Comparison of ENCODE assay signal across 38 cellular contexts in genomic region chr10:49364747-49365146, GRCh38. TPM values are rescaled to one million over a fixed set of nuclear protein-coding genes. Genes with fewer than 3 reads are reported as not detected.
"Had no signal": no experiment of that assay in that cellular context is flagged by ENCODE, and none has a peak within 500 bp of the region (broad histone marks: within the 10 kb centered on the region; RNA-seq: fewer than 3 reads in every experiment).

No MANE protein-coding gene starts in this region.

- DNase-seq: cerebellar nuclear complex; dermis blood vessel endothelial cell; effector memory CD4-positive, alpha-beta T cell; foreskin keratinocyte; heart right ventricle; hippocampal formation; kidney glomerular epithelial cell; left colon; left ventricle myocardium inferior; lower lobe of right lung; naive B cell; stimulated activated CD4-positive, alpha-beta T cell treated with anti-CD3 and anti-CD28 coated beads, Interleukin-12 subunit alpha, Interleukin-12 subunit beta, amount 100 ng/mL, for 4 hours; stimulated activated CD4-positive, alpha-beta T cell treated with anti-CD3 and anti-CD28 coated beads, Interleukin-1b, Interleukin-23, amount 100 ng/mL, for 48 hours; stimulated activated CD4-positive, alpha-beta T cell treated with anti-CD3 and anti-CD28 coated beads, Interleukin-4, amount 100 ng/mL, for 1 hour; stimulated activated CD8-positive, alpha-beta memory T cell treated with anti-CD3 and anti-CD28 coated beads, Interleukin-4, amount 100 ng/mL, for 48 hours; stimulated activated naive CD4-positive, alpha-beta T cell; stimulated activated naive CD8-positive, alpha-beta T cell treated with anti-CD3 and anti-CD28 coated beads, Interleukin-15, amount 100 ng/mL, for 72 hours; thyroid gland had no signal

- H3K4me3 ChIP-seq: esophagus muscularis mucosa, gastroesophageal sphincter, heart right ventricle, left ventricle myocardium inferior, lower lobe of right lung, right atrium auricular region, smooth muscle cell, thyroid gland had no signal

- H3K27me3 ChIP-seq: foreskin keratinocyte, neutrophil, right atrium auricular region, thyroid gland, upper lobe of left lung had no signal

- H3K4me3 Mint-ChIP-seq: naive B cell; natural killer cell treated with Interleukin-12 subunit alpha and Interleukin-12 subunit beta and Interleukin-15 and Interleukin-18, amount 100 ng/mL, for 72 hours; neural crest cell; stimulated activated naive CD8-positive, alpha-beta T cell treated with anti-CD3 and anti-CD28 coated beads, Interleukin-15, amount 100 ng/mL, for 72 hours had no signal

- H3K4me2 ChIP-seq: smooth muscle cell had no signal

- H3K27me3 Mint-ChIP-seq: natural killer cell treated with Interleukin-12 subunit alpha and Interleukin-12 subunit beta and Interleukin-15 and Interleukin-18, amount 100 ng/mL, for 72 hours had no signal

- H3K9me3 ChIP-seq: esophagus muscularis mucosa, gastroesophageal sphincter, heart right ventricle, left ventricle myocardium inferior, lower lobe of right lung, neutrophil, right atrium auricular region, thyroid gland, upper lobe of left lung had no signal

- H2AFZ ChIP-seq: parathyroid adenoma had no signal

- H3K27ac Mint-ChIP-seq: naive B cell; natural killer cell treated with Interleukin-12 subunit alpha and Interleukin-12 subunit beta and Interleukin-15 and Interleukin-18, amount 100 ng/mL, for 72 hours; progenitor cell of endocrine pancreas; stimulated activated naive CD8-positive, alpha-beta T cell treated with anti-CD3 and anti-CD28 coated beads, Interleukin-15, amount 100 ng/mL, for 72 hours had no signal

- FAIRE-seq: colon, endothelial cell of umbilical vein, islet of Langerhans, urothelium cell line had no signal

- H3K27ac ChIP-seq: esophagus muscularis mucosa, foreskin keratinocyte, gastroesophageal sphincter, heart right ventricle, left ventricle myocardium inferior, lower lobe of right lung, neutrophil, parathyroid adenoma, right atrium auricular region, thyroid gland had no signal

- H3K36me3 Mint-ChIP-seq: naive B cell; natural killer cell treated with Interleukin-12 subunit alpha and Interleukin-12 subunit beta and Interleukin-15 and Interleukin-18, amount 100 ng/mL, for 72 hours had no signal

- H3K4me1 Mint-ChIP-seq: stimulated activated naive CD8-positive, alpha-beta T cell treated with anti-CD3 and anti-CD28 coated beads, Interleukin-15, amount 100 ng/mL, for 72 hours had no signal

- H3K9ac ChIP-seq: parathyroid adenoma had no signal

- H3K36me3 ChIP-seq: esophagus muscularis mucosa, gastroesophageal sphincter, heart right ventricle, left ventricle myocardium inferior, lower lobe of right lung, neutrophil, right atrium auricular region, thyroid gland, upper lobe of left lung had no signal

- H3K4me1 ChIP-seq: foreskin keratinocyte, gastroesophageal sphincter, thyroid gland had no signal

- H3K9me3 Mint-ChIP-seq: naive B cell; natural killer cell treated with Interleukin-12 subunit alpha and Interleukin-12 subunit beta and Interleukin-15 and Interleukin-18, amount 100 ng/mL, for 72 hours; neural crest cell; stimulated activated naive CD8-positive, alpha-beta T cell treated with anti-CD3 and anti-CD28 coated beads, Interleukin-15, amount 100 ng/mL, for 72 hours had no signal

- H3K79me2 ChIP-seq: parathyroid adenoma had no signal

- ATAC-seq: foreskin keratinocyte; gastroesophageal sphincter; heart right ventricle; left colon; natural killer cell treated with Interleukin-12 subunit alpha and Interleukin-12 subunit beta and Interleukin-15 and Interleukin-18, amount 100 ng/mL, for 72 hours; sciatic nerve; stimulated activated naive CD8-positive, alpha-beta T cell treated with anti-CD3 and anti-CD28 coated beads, Interleukin-15, amount 100 ng/mL, for 72 hours had no signal

RNA-seq across cellular contexts. Expression of gene DRGX, which starts 31.1 kb away (rescaled TPM):
- total RNA-seq: dermis blood vessel endothelial cell; endothelial cell of umbilical vein; epithelial cell of proximal tubule; esophagus muscularis mucosa; fibroblast of lung; foreskin keratinocyte; gastroesophageal sphincter; heart right ventricle; left ventricle myocardium inferior; lower lobe of right lung; mononuclear cell; natural killer cell treated with Interleukin-12 subunit alpha and Interleukin-12 subunit beta and Interleukin-15 and Interleukin-18, amount 100 ng/mL, for 72 hours; omental fat pad; progenitor cell of endocrine pancreas; right atrium auricular region; sciatic nerve; smooth muscle cell; temporal lobe; thyroid gland had no signal
- polyA plus RNA-seq: endothelial cell of umbilical vein, foreskin keratinocyte, heart right ventricle, smooth muscle cell had no signal
